In the genomic region with DNA sequence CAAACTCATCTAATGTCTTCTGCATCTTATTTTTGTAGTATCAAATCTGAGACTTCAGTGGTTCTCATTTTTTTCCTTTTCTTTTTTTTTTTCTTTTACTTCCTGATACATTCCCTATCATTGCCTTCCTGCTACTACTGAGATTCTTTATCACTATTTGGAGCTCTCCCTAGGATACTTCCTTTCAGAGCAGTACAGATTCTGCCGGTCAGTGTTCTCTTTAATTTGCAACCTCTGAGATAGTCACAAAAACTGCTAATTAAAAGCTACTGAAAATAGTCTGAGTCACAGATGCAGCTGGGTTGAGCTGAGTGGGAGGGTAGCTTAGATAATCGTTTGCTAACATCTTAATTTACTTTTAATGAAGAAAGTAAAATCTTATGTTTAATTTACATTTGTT, we compare ENCODE assay signal across 17 cellular contexts.
"Had no signal": no experiment of that assay in that cellular context is flagged by ENCODE, and none has a peak within 500 bp of the region (broad histone marks: within the 10 kb centered on the region; RNA-seq: fewer than 3 reads in every experiment).

No MANE protein-coding gene starts in this region.

- H3K9me3 ChIP-seq: neutrophil had no signal

- H3K27ac ChIP-seq: neutrophil, parathyroid adenoma had no signal

- H3K27ac Mint-ChIP-seq: activated naive CD4-positive, alpha-beta T cell treated with anti-CD3 and anti-CD28 coated beads for 36 hours; activated naive CD8-positive, alpha-beta T cell treated with anti-CD3 and anti-CD28 coated beads, Interleukin-2, amount 50 U/mL, for 24 hours; activated T-helper 2 cell treated with anti-CD3 and anti-CD28 coated beads, Interferon-gamma antibody, Interleukin-2, Interleukin-4, amounts not matched to agents 10 μg/mL and 5 μg/mL and 100 μg/mL, durations not matched to agents 14 hours and 24 hours and 36 hours; dendritic cell treated with granulocyte-macrophage colony-stimulating factor and Interleukin-4, amounts not matched to agents 40 ng/mL and 50 ng/mL, for 4 days; stimulated activated memory B cell treated with anti-CD40 and anti-IgM and Interleukin-4, amounts not matched to agents 10 μg/mL and 1 μg/mL and 100 μg/mL, for 72 hours had no signal

- H3K4me3 Mint-ChIP-seq: activated naive CD4-positive, alpha-beta T cell treated with anti-CD3 and anti-CD28 coated beads for 36 hours; activated naive CD8-positive, alpha-beta T cell treated with anti-CD3 and anti-CD28 coated beads, Interleukin-2, amount 50 U/mL, for 24 hours; dendritic cell treated with granulocyte-macrophage colony-stimulating factor and Interleukin-4, amounts not matched to agents 40 ng/mL and 50 ng/mL, for 4 days; stimulated activated memory B cell treated with anti-CD40 and anti-IgM and Interleukin-4, amounts not matched to agents 10 μg/mL and 1 μg/mL and 100 μg/mL, for 72 hours had no signal

- H3K9me3 Mint-ChIP-seq: activated naive CD8-positive, alpha-beta T cell treated with anti-CD3 and anti-CD28 coated beads, Interleukin-2, amount 50 U/mL, for 24 hours; dendritic cell treated with granulocyte-macrophage colony-stimulating factor and Interleukin-4, amounts not matched to agents 40 ng/mL and 50 ng/mL, for 4 days had no signal

- H2AFZ ChIP-seq: parathyroid adenoma had no signal

- DNase-seq: activated CD4-positive, alpha-beta T cell treated with anti-CD3 and anti-CD28 coated beads for 1 hour; activated CD4-positive, alpha-beta T cell treated with anti-CD3 and anti-CD28 coated beads, Interleukin-2, amount 50 U/mL, for 4 hours; activated naive CD4-positive, alpha-beta T cell treated with anti-CD3 and anti-CD28 coated beads for 36 hours; activated naive CD8-positive, alpha-beta T cell treated with anti-CD3 and anti-CD28 coated beads, Interleukin-2, amount 50 U/mL, for 24 hours; activated T-cell treated with anti-CD3 and anti-CD28 coated beads, Interleukin-2, amount 50 U/mL, for 1 hour; effector memory CD4-positive, alpha-beta T cell; head of caudate nucleus; left colon; midbrain; stimulated activated CD4-positive, alpha-beta T cell treated with anti-CD3 and anti-CD28 coated beads, Interleukin-1b, Interleukin-23, amount 100 ng/mL, for 48 hours; T-helper 9 cell had no signal

- H3K27me3 Mint-ChIP-seq: activated naive CD8-positive, alpha-beta T cell treated with anti-CD3 and anti-CD28 coated beads, Interleukin-2, amount 50 U/mL, for 24 hours; dendritic cell treated with granulocyte-macrophage colony-stimulating factor and Interleukin-4, amounts not matched to agents 40 ng/mL and 50 ng/mL, for 4 days; stimulated activated memory B cell treated with anti-CD40 and anti-IgM and Interleukin-4, amounts not matched to agents 10 μg/mL and 1 μg/mL and 100 μg/mL, for 72 hours had no signal

- H3K79me2 ChIP-seq: parathyroid adenoma had no signal

- H3K4me1 Mint-ChIP-seq: activated naive CD8-positive, alpha-beta T cell treated with anti-CD3 and anti-CD28 coated beads, Interleukin-2, amount 50 U/mL, for 24 hours; stimulated activated memory B cell treated with anti-CD40 and anti-IgM and Interleukin-4, amounts not matched to agents 10 μg/mL and 1 μg/mL and 100 μg/mL, for 72 hours had no signal

- H3K36me3 Mint-ChIP-seq: stimulated activated memory B cell treated with anti-CD40 and anti-IgM and Interleukin-4, amounts not matched to agents 10 μg/mL and 1 μg/mL and 100 μg/mL, for 72 hours had no signal

- H3K27me3 ChIP-seq: neutrophil had no signal

- H3K9ac ChIP-seq: parathyroid adenoma had no signal

- H3K4me3 ChIP-seq: lung had no signal

- ATAC-seq: activated naive CD8-positive, alpha-beta T cell treated with anti-CD3 and anti-CD28 coated beads, Interleukin-2, amount 50 U/mL, for 24 hours; left colon; stimulated activated memory B cell treated with anti-CD40 and anti-IgM and Interleukin-4, amounts not matched to agents 10 μg/mL and 1 μg/mL and 100 μg/mL, for 72 hours had no signal

- H3K4me1 ChIP-seq: parathyroid adenoma had no signal

- H3K36me3 ChIP-seq: neutrophil had no signal
